In genomic region chr16:87832759-87833502, GRCh38 we compare ENCODE assay signal across 16 cellular contexts. TPM values are rescaled to one million over a fixed set of nuclear protein-coding genes. Genes with fewer than 3 reads are reported as not detected.
DNase-seq lines count a peak whose midpoint lies in the region; ATAC-seq, FAIRE-seq and TF ChIP-seq lines count a peak whose summit lies in the region.
"Had no signal": no experiment of that assay in that cellular context is flagged by ENCODE, and none has a peak within 500 bp of the region (broad histone marks: within the 10 kb centered on the region; RNA-seq: fewer than 3 reads in every experiment).

No MANE protein-coding gene starts in this region.

- BruUV-seq in Calu3 (replicated peaks; lab: Mats Ljungman, UMichigan) (no TSS peak), OCI-LY7 (replicated peaks; lab: Mats Ljungman, UMichigan) (no TSS peak)

- TF ChIP-seq EP300 in A549 (IDR thresholded peaks at IDR 0.05) = no peak

- H3K9me3 Mint-ChIP-seq in Calu3 (ENCODE audit: low read depth, unreplicated experiment) = no peaks in the 10 kb centered on the region
- no peaks in the 10 kb centered on the region for H3K9me3 Mint-ChIP-seq in nephron progenitor cell
- H3K9me3 Mint-ChIP-seq: activated T-helper 17 cell treated with anti-CD3 and anti-CD28 coated beads, Interleukin-2, amount 50 U/mL, for 72 hours; natural killer cell had no signal

- H3K27me3 Mint-ChIP-seq in Calu3 (ENCODE audit: unreplicated experiment) (no peaks in the 10 kb centered on the region), nephron progenitor cell (ENCODE audit: low read depth, poor library complexity) (no peaks in the 10 kb centered on the region)
- H3K27me3 Mint-ChIP-seq: activated T-helper 17 cell treated with anti-CD3 and anti-CD28 coated beads, Interleukin-2, amount 50 U/mL, for 72 hours had no signal

- H3K27ac Mint-ChIP-seq in Calu3 (ENCODE audit: unreplicated experiment) (peak overlapping the region; percentile 56), nephron progenitor cell (no peak overlapping the region)
- H3K27ac Mint-ChIP-seq: activated T-helper 17 cell treated with anti-CD3 and anti-CD28 coated beads, Interleukin-2, amount 50 U/mL, for 72 hours; natural killer cell had no signal

- POLR2A ChIA-PET in A549 (lab: Yijun Ruan, JAX) (interaction anchor here (0.6 to 1.8 kb wide), 3 partner anchors 28 to 54 kb away, joined by 3 to 7 read pairs (median 5); no protein-coding TSS in a partner anchor), OCI-LY7 (lab: Charles Lee) (interaction anchor here (0.6 to 0.8 kb wide), 3 partner anchors 14 to 64 kb away, joined by 3 to 4 read pairs (median 3); no protein-coding TSS in a partner anchor)

- H3K4me1 ChIP-seq in A549 = peaks cover 100% of the 10 kb centered on the region
- H3K4me1 ChIP-seq in OCI-LY7 (ENCODE audit: insufficient read depth, low read length, poor library complexity, severe bottlenecking) = peaks cover 54% of the 10 kb centered on the region
- H3K4me1 ChIP-seq in esophagus (ENCODE audit: control insufficient read depth in 2 of 2, insufficient read depth in 2 of 2, low read length in 1 of 2) = peaks cover 7 to 17% of the 10 kb centered on the region in 2 donors

- no peak overlapping the region for H3K4me3 Mint-ChIP-seq in Calu3 (ENCODE audit: low read depth, unreplicated experiment)
- no peak overlapping the region for H3K4me3 Mint-ChIP-seq in nephron progenitor cell
- H3K4me3 Mint-ChIP-seq: activated T-helper 17 cell treated with anti-CD3 and anti-CD28 coated beads, Interleukin-2, amount 50 U/mL, for 72 hours; natural killer cell had no signal

- 0 out of 2 replicates have a peak, but pooled peaks cover 7% of the 10 kb centered on the region for H4K20me1 ChIP-seq in OCI-LY7 (ENCODE audit: insufficient read depth, low read length)

- H2AFZ ChIP-seq in OCI-LY7 (ENCODE audit: low read length) = no peak overlapping the region
- H2AFZ ChIP-seq: GM23248 had no signal

- H3K4me1 Mint-ChIP-seq in Calu3 (ENCODE audit: low read depth, unreplicated experiment) (no peaks in the 10 kb centered on the region), nephron progenitor cell (peaks cover 20% of the 10 kb centered on the region)
- H3K4me1 Mint-ChIP-seq: activated T-helper 17 cell treated with anti-CD3 and anti-CD28 coated beads, Interleukin-2, amount 50 U/mL, for 72 hours; natural killer cell had no signal

- no peaks in the 10 kb centered on the region for H3K27me3 ChIP-seq in esophagus (ENCODE audit: control insufficient read depth in 1 of 2, insufficient read depth in 2 of 2, low read length in 2 of 2)
- H3K27me3 ChIP-seq: gastrocnemius medialis had no signal

- no peaks in the 10 kb centered on the region for H3K9me3 ChIP-seq in A549
- H3K9me3 ChIP-seq in OCI-LY7 (ENCODE audit: low read length) = no peaks in the 10 kb centered on the region
- H3K9me3 ChIP-seq in esophagus (ENCODE audit: control insufficient read depth in 2 of 2, insufficient read depth in 1 of 2, low read depth in 1 of 2, low read length in 1 of 2) = peaks cover 0 to 2% of the 10 kb centered on the region in 2 donors
- H3K9me3 ChIP-seq: gastrocnemius medialis had no signal

- peak overlapping the region; percentile 11; the same call in 2 of the 3 replicates for H3K4me2 ChIP-seq in A549
- peak overlapping the region; percentile 28 for H3K4me2 ChIP-seq in OCI-LY7 (ENCODE audit: low read length)

- H3K36me3 Mint-ChIP-seq in Calu3 (ENCODE audit: insufficient read depth, unreplicated experiment) (peaks cover 100% of the 10 kb centered on the region), nephron progenitor cell (ENCODE audit: low read depth) (no peaks in the 10 kb centered on the region)
- H3K36me3 Mint-ChIP-seq: natural killer cell had no signal

- 80% methylated on average over 30 of the region's 34 CpGs for WGBS in A549 (ENCODE audit: missing lambda C conversion rate)
- WGBS in esophagus, 2 donors = 58 to 70% methylated on average over 34 of the region's 34 CpGs

- DNase-seq in A549 (ENCODE audit: low read depth in 1 of 2, low spot score in 1 of 2) = peak in 1 of 2 experiments; percentile 54
- DNase-seq in Calu3 = no peak
- DNase-seq in OCI-LY7 (ENCODE audit: low spot score) = peak; percentile 67
- DNase-seq in nephron progenitor cell = no peak
- DNase-seq in GM12891 (ENCODE audit: insufficient read length, low spot score) = no peak
- DNase-seq: DMS 273 treated with DMSO at 0.1 percent for 48 hours; gastrocnemius medialis; GM23248; left ventricle myocardium superior; natural killer cell; NCI-H1092; stimulated activated CD4-positive, alpha-beta T cell treated with anti-CD3 and anti-CD28 coated beads, Interleukin-12 subunit alpha, Interleukin-12 subunit beta, amount 100 ng/mL, for 4 hours had no signal

- CTCF ChIA-PET in A549 (lab: Yijun Ruan, JAX) = interaction anchor here (0.7 to 30.2 kb wide), 8 partner anchors 14 to 52 kb away, joined by 3 to 417 read pairs (median 4); partner anchors contain the start of gene SLC7A5
- CTCF ChIA-PET in Calu3 (lab: Charles Lee) = interaction anchor here (0.7 kb wide), 1 partner anchor 54 kb away, joined by 3 read pairs; no protein-coding TSS in a partner anchor
- CTCF ChIA-PET in OCI-LY7 (lab: Charles Lee; ENCODE audit: unreplicated experiment) = no interaction called here

- H3K4me3 ChIP-seq in A549 (no peak overlapping the region), OCI-LY7 (ENCODE audit: low read depth, low read length, poor library complexity, severe bottlenecking) (no peak overlapping the region), esophagus (ENCODE audit: low read depth in 1 of 2, low read length in 2 of 2) (no peak overlapping the region)
- H3K4me3 ChIP-seq: gastrocnemius medialis, GM23248 had no signal

- no peak for TF ChIP-seq RAD21 in A549 (conservative IDR thresholded peaks at IDR 0.05 in 1 of 2, IDR thresholded peaks at IDR 0.05 in 1 of 2)

- H3K27ac ChIP-seq in A549 = peak overlapping the region; percentile 97 to 99
- H3K27ac ChIP-seq in OCI-LY7 (ENCODE audit: low read depth, low read length, poor library complexity, severe bottlenecking) = peak overlapping the region; percentile 60
- peak overlapping the region; percentile 18 to 52 for H3K27ac ChIP-seq in esophagus (ENCODE audit: low read depth in 2 of 2, low read length in 1 of 2)
- H3K27ac ChIP-seq: gastrocnemius medialis, GM23248 had no signal

- H3K79me2 ChIP-seq in OCI-LY7 (ENCODE audit: insufficient read depth, low read depth, low read length) = no peaks in the 10 kb centered on the region

- ATAC-seq in A549 (no peak), GM21515 (IDR thresholded peaks at IDR 0.05; ENCODE audit: unreplicated experiment) (no peak), HG02885 (IDR thresholded peaks at IDR 0.05; ENCODE audit: poor library complexity, unreplicated experiment) (no peak)
- ATAC-seq: activated T-helper 17 cell treated with anti-CD3 and anti-CD28 coated beads, Interleukin-2, amount 50 U/mL, for 72 hours; gastrocnemius medialis; left ventricle myocardium superior; natural killer cell had no signal

- TF ChIP-seq POLR2A in A549 (IDR thresholded peaks at IDR 0.05; ENCODE audit: low read length) (no peak), GM12891 (IDR thresholded peaks at IDR 0.05; ENCODE audit: low read depth, low read length) (no peak; the same call in 1 of the 2 replicates)

- H3K36me3 ChIP-seq in OCI-LY7 (ENCODE audit: insufficient read depth, low read length) = peaks cover 95% of the 10 kb centered on the region
- H3K36me3 ChIP-seq in esophagus (ENCODE audit: control insufficient read depth in 2 of 2, insufficient read depth in 2 of 2, low read length in 1 of 2) = peaks cover 7 to 35% of the 10 kb centered on the region in 2 donors

- FAIRE-seq in A549 (lab: Jason Lieb, UNC) (no peak), GM12891 (lab: Jason Lieb, UNC) (no peak)

- H3K9me2 ChIP-seq in OCI-LY7 (ENCODE audit: insufficient read depth, low read length) = no peaks in the 10 kb centered on the region

- intact Hi-C loops in Calu3 (cut with micrococcal nuclease; ENCODE audit: unreplicated experiment) = no loop called here
- intact Hi-C loops in OCI-LY7 (cut with micrococcal nuclease; ENCODE audit: unreplicated experiment) = no loop called here

- TF ChIP-seq CTCF in A549 (IDR thresholded peaks at IDR 0.05) = no peak
- no peak for TF ChIP-seq CTCF in Calu3 (IDR thresholded peaks at IDR 0.05; ENCODE audit: unreplicated experiment)
- no peak for TF ChIP-seq CTCF in OCI-LY7 (conservative IDR thresholded peaks at IDR 0.05; ENCODE audit: low read length)
- no peak for TF ChIP-seq CTCF in nephron progenitor cell (IDR thresholded peaks at IDR 0.05)

TF ChIP-seq in A549, 52 proteins besides CTCF, POLR2A, EP300 and RAD21 (continues in another document):
- no peak for TF ChIP-seq SREBF2 (IDR thresholded peaks at IDR 0.05)
- TF ChIP-seq RCOR1 (IDR thresholded peaks at IDR 0.05; ENCODE audit: low read depth, low read length) = no peak
- peak; percentile 26; the same call in 1 of the 2 replicates for TF ChIP-seq MAX (IDR thresholded peaks at IDR 0.05)

TF ChIP-seq in GM12891, 5 proteins besides CTCF, POLR2A, EP300 and RAD21:
- TF ChIP-seq TAF1 (IDR thresholded peaks at IDR 0.05; ENCODE audit: low read depth, low read length) = no peak
- TF ChIP-seq SPI1 (IDR thresholded peaks at IDR 0.05; ENCODE audit: low read depth, low read length) = no peak
- no peak for TF ChIP-seq POU2F2 (IDR thresholded peaks at IDR 0.05; ENCODE audit: low read depth, low read length)

RNA-seq across cellular contexts. Expression of gene SLC7A5, which starts 36.4 kb away (rescaled TPM):
- polyA plus RNA-seq in A549 (2011; rRNA removed) (265 and 326 TPM in 2 replicates), A549 (2017; fragmentation: RNase III; extraction: RNeasy Plus Mini Kit Qiagen cat#74134 plus additional on column Dnase treatment) (903 to 1,096 TPM (median 972 TPM) in 3 replicates), esophagus (100 to 1,000 TPM; 117 to 138 TPM)
- 971 and 1,312 TPM in 2 replicates for polyA plus RNA-seq in A549 (2012; cell fraction: cytosol; rRNA removed)
- polyA plus RNA-seq in A549 (2012; cell fraction: nucleus; rRNA removed) = 1,440 and 1,925 TPM in 2 replicates
- polyA minus RNA-seq in A549 (2011; rRNA and poly(A)+ RNA removed) = 237 and 354 TPM in 2 replicates
- total RNA-seq in Calu3 (2022) (379 and 501 TPM in 2 replicates), OCI-LY7 (2022) (258 and 283 TPM in 2 replicates)
- total RNA-seq in OCI-LY7 (2014; rRNA removed; shearing (Covaris generic)) = 99.3 and 140 TPM in 2 replicates
- polyA plus RNA-seq in GM12891 (2012; ENCODE audit: low read depth, missing spikeins) = 38.5 TPM

Comparison
In these comparisons a context has a peak if more than half of its experiments do, and no peak if none do; other contexts are left out.
1. H3K27ac ChIP-seq: peak in every context shown above with its lines; median percentile 98 in A549; 60 in OCI-LY7; 35 in esophagus.